ENCODE assay signal across 25 cellular contexts in genomic region chr17:56440391-56440790, GRCh38.
DNase-seq lines count a peak whose midpoint lies in the region; ATAC-seq, FAIRE-seq and TF ChIP-seq lines count a peak whose summit lies in the region.
"Had no signal": no experiment of that assay in that cellular context is flagged by ENCODE, and none has a peak within 500 bp of the region (broad histone marks: within the 10 kb centered on the region; RNA-seq: fewer than 3 reads in every experiment).

No MANE protein-coding gene starts in this region.

- peak overlapping the region; percentile 36 for H3K9ac ChIP-seq in mesenchymal stem cell (ENCODE audit: low read length)
- H3K9ac ChIP-seq: parathyroid adenoma had no signal

- DNase-seq in A172 (ENCODE audit: low spot score) = peak; percentile 17
- peak; percentile 82 for DNase-seq in HS-27A (ENCODE audit: low read depth)
- peak; percentile 13 for DNase-seq in bronchial epithelial cell (ENCODE audit: low read depth)
- DNase-seq in mesenchymal stem cell = no peak
- no peak for DNase-seq in DMS53 (lab: John Stamatoyannopoulos, UW)
- DNase-seq in stomach = no peak
- DNase-seq in left colon = no peak
- DNase-seq: 8988T; activated CD4-positive, alpha-beta T cell treated with anti-CD3 and anti-CD28 coated beads for 1 hour; activated effector memory CD4-positive, alpha-beta T cell treated with anti-CD3 and anti-CD28 coated beads, Interleukin-2, amount 50 U/mL, for 16 hours; anterior cingulate cortex; CD8-positive, alpha-beta T cell; cortex of kidney; esophagus squamous epithelium; MM.1S; NCI-H187 treated with DMSO at 0.1 percent for 48 hours; NCI-H446 treated with DMSO at 0.1 percent for 48 hours; SHP77; spleen; stimulated activated naive CD4-positive, alpha-beta T cell; upper lobe of right lung had no signal

- H3K4ac ChIP-seq in mesenchymal stem cell (ENCODE audit: low read depth in 1 of 2, low read length in 2 of 2) = no peak overlapping the region

- TF ChIP-seq EP300 in stomach (IDR thresholded peaks at IDR 0.05) = no peak

- 20% methylated on average over 1 of the region's 2 CpGs for WGBS in mesenchymal stem cell
- WGBS in stomach, 5 donors = 17 to 32% (median 23%) methylated on average over 2 of the region's 2 CpGs

- no peak for FAIRE-seq in bronchial epithelial cell (lab: Jason Lieb, UNC)
- FAIRE-seq: H54 had no signal

- TF ChIP-seq POLR2A in stomach (IDR thresholded peaks at IDR 0.05) = no peak

- H3K23ac ChIP-seq in mesenchymal stem cell (ENCODE audit: low read length in 2 of 2) = no peak overlapping the region

- no peak overlapping the region for H4K91ac ChIP-seq in mesenchymal stem cell (ENCODE audit: low read length)

- no peak overlapping the region for H3K14ac ChIP-seq in mesenchymal stem cell (ENCODE audit: low read length in 2 of 2)

- intact Hi-C loops in stomach (cut with DNase I; ENCODE audit: low total_unique reads) (no loop called here), left colon (cut with DNase I, micrococcal nuclease) (no loop called here)

- no peak overlapping the region for H3K18ac ChIP-seq in mesenchymal stem cell (ENCODE audit: low read depth in 1 of 2, low read length in 2 of 2)

- no peak overlapping the region for H2BK120ac ChIP-seq in mesenchymal stem cell (ENCODE audit: low read depth, low read length)

- H2BK12ac ChIP-seq in mesenchymal stem cell (ENCODE audit: low read length in 2 of 2) = no peak overlapping the region

- H3K27me3 ChIP-seq in bronchial epithelial cell (ENCODE audit: control insufficient read depth, insufficient read depth, low read length) (no peaks in the 10 kb centered on the region), mesenchymal stem cell (ENCODE audit: control insufficient read depth in 1 of 2, insufficient read depth in 1 of 2, low read length in 2 of 2) (peaks cover 0 to 6% of the 10 kb centered on the region in 2 experiments), stomach (no peaks in the 10 kb centered on the region)
- H3K27me3 ChIP-seq: esophagus squamous epithelium, spleen, upper lobe of right lung had no signal

- no peaks in the 10 kb centered on the region for H3K79me1 ChIP-seq in mesenchymal stem cell (replicated peaks; ENCODE audit: low read length, poor library complexity, severe bottlenecking)

- H2BK15ac ChIP-seq in mesenchymal stem cell (ENCODE audit: low read depth, poor library complexity, severe bottlenecking) = no peak overlapping the region

- H3K36me3 ChIP-seq in bronchial epithelial cell (ENCODE audit: control insufficient read depth, insufficient read depth, low read length) (no peaks in the 10 kb centered on the region), mesenchymal stem cell (ENCODE audit: control insufficient read depth in 1 of 2, insufficient read depth in 2 of 2, low read depth in 1 of 2, low read length in 2 of 2) (no peaks in the 10 kb centered on the region), stomach (no peaks in the 10 kb centered on the region)
- H3K36me3 ChIP-seq: esophagus squamous epithelium, spleen, upper lobe of right lung had no signal

- H4K8ac ChIP-seq in mesenchymal stem cell (ENCODE audit: low read length) = no peak overlapping the region

- no peak overlapping the region for H2AFZ ChIP-seq in mesenchymal stem cell (ENCODE audit: low read depth, low read length)
- H2AFZ ChIP-seq: parathyroid adenoma had no signal

- no peak overlapping the region for H3K4me3 ChIP-seq in bronchial epithelial cell (ENCODE audit: low read depth, low read length)
- H3K4me3 ChIP-seq in mesenchymal stem cell (ENCODE audit: insufficient read depth in 1 of 2, low read depth in 1 of 2, low read length in 2 of 2) = peak overlapping the region in 1 of 2 experiments; percentile 0
- H3K4me3 ChIP-seq in stomach = no peak overlapping the region
- H3K4me3 ChIP-seq: esophagus squamous epithelium, spleen, upper lobe of right lung had no signal

- ATAC-seq in left colon = no peak
- ATAC-seq in HG03432 (IDR thresholded peaks at IDR 0.05; ENCODE audit: unreplicated experiment) = no peak
- ATAC-seq: CD8-positive, alpha-beta T cell; left lobe of liver; upper lobe of right lung had no signal

- H2AK5ac ChIP-seq in mesenchymal stem cell (ENCODE audit: low read length, severe bottlenecking) = no peak overlapping the region

- H2BK5ac ChIP-seq in mesenchymal stem cell (ENCODE audit: low read depth, low read length, poor library complexity, severe bottlenecking) = no peak overlapping the region

- no peak for TF ChIP-seq CTCF in bronchial epithelial cell (IDR thresholded peaks at IDR 0.05; ENCODE audit: insufficient read depth, low read length, severe bottlenecking)
- TF ChIP-seq CTCF in stomach (IDR thresholded peaks at IDR 0.05) = no peak

- H3K27ac ChIP-seq in mesenchymal stem cell (ENCODE audit: low read length, poor library complexity, severe bottlenecking) (no peak overlapping the region), stomach (no peak overlapping the region)
- H3K27ac ChIP-seq: esophagus squamous epithelium, parathyroid adenoma, spleen, upper lobe of right lung had no signal

- H3K9me3 ChIP-seq in mesenchymal stem cell (ENCODE audit: control insufficient read depth, low read length) = no peaks in the 10 kb centered on the region
- H3K9me3 ChIP-seq in stomach = no peaks in the 10 kb centered on the region
- H3K9me3 ChIP-seq: esophagus squamous epithelium, spleen, upper lobe of right lung had no signal

- H3K4me1 ChIP-seq in mesenchymal stem cell (ENCODE audit: control insufficient read depth, insufficient read depth, low read depth, low read length) (no peaks in the 10 kb centered on the region), stomach (no peaks in the 10 kb centered on the region)
- H3K4me1 ChIP-seq: esophagus squamous epithelium, parathyroid adenoma, spleen, upper lobe of right lung had no signal

- no peak overlapping the region for H3K4me2 ChIP-seq in mesenchymal stem cell (ENCODE audit: low read length, poor library complexity, severe bottlenecking)

Comparison
In these comparisons a context has a peak if more than half of its experiments do, and no peak if none do; other contexts are left out.
1. DNase-seq: peak in A172 (single experiment), HS-27A (single experiment) and bronchial epithelial cell (single experiment); none in mesenchymal stem cell (single experiment), DMS53 (single experiment), stomach (single experiment) and left colon (0 of 2).